ENCODE assay signal across 16 cellular contexts in the genomic region with DNA sequence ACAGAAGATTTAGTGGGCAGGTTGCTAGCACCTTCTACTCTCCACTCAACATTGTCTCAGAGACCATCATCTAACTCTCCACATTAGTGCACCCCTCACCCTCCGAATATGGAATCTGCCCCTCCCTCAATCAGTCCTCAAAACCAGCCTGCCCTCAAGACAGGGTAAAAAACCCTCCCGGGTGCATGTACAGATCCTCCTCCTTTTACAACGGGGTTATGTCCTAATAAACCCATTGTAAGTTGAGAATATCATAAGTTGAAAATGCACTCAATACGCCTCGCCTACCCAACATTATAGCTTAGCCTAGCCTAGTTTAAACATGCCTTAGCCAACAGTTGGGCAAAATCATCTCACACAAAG.
DNase-seq lines count a peak whose midpoint lies in the region; ATAC-seq, FAIRE-seq and TF ChIP-seq lines count a peak whose summit lies in the region.
"Had no signal": no experiment of that assay in that cellular context is flagged by ENCODE, and none has a peak within 500 bp of the region (broad histone marks: within the 10 kb centered on the region; RNA-seq: fewer than 3 reads in every experiment).

No MANE protein-coding gene starts in this region.

- H4K20me1 ChIP-seq in SK-N-SH (ENCODE audit: insufficient read depth), result no peaks in the 10 kb centered on the region
- H4K20me1 ChIP-seq in H1 (replicated peaks in 1 of 2; ENCODE audit: control insufficient read depth in 1 of 2, insufficient read depth in 2 of 2, low read length in 2 of 2), result peaks cover 0 to 4% of the 10 kb centered on the region in 2 experiments
- H4K20me1 ChIP-seq in smooth muscle cell (ENCODE audit: low read depth), result no peaks in the 10 kb centered on the region

- H3K9me3 ChIP-seq in SK-N-SH (no peaks in the 10 kb centered on the region), H1 (ENCODE audit: insufficient read depth in 2 of 2, low read depth in 1 of 2, low read length in 1 of 2) (peaks cover 12 to 14% of the 10 kb centered on the region in 2 experiments), lower lobe of right lung (no peaks in the 10 kb centered on the region), smooth muscle cell (replicated peaks; ENCODE audit: low read depth) (no peaks in the 10 kb centered on the region), gastrocnemius medialis (no peaks in the 10 kb centered on the region), aorta (ENCODE audit: control insufficient read depth, low read length) (no peaks in the 10 kb centered on the region)

- H3K4me2 ChIP-seq in SK-N-SH (peak overlapping the region; percentile 73; the same call in 1 of the 2 replicates), H1 (ENCODE audit: insufficient read depth in 1 of 2, low read depth in 2 of 2, low read length in 2 of 2) (no peak overlapping the region), smooth muscle cell (peak overlapping the region; percentile 63)

- H3K79me2 ChIP-seq in SK-N-SH (ENCODE audit: insufficient read depth), result no peaks in the 10 kb centered on the region
- no peaks in the 10 kb centered on the region for H3K79me2 ChIP-seq in H1 (ENCODE audit: control insufficient read depth in 1 of 2, insufficient read depth in 2 of 2, low read length in 2 of 2)
- no peaks in the 10 kb centered on the region for H3K79me2 ChIP-seq in smooth muscle cell (ENCODE audit: low read depth)

- H3K56ac ChIP-seq in H1 (replicated peaks; ENCODE audit: insufficient read length, low read depth, low read length), result no peak overlapping the region

- H3K79me1 ChIP-seq in H1 (ENCODE audit: low read depth, low read length), result no peaks in the 10 kb centered on the region

- H2AFZ ChIP-seq in SK-N-SH (ENCODE audit: low read depth) (no peak overlapping the region), H1 (ENCODE audit: low read length) (no peak overlapping the region), smooth muscle cell (ENCODE audit: low read depth) (no peak overlapping the region)

- peak overlapping the region; percentile 18 for H2BK120ac ChIP-seq in H1 (replicated peaks; ENCODE audit: low read depth, low read length)

- TF ChIP-seq RAD21 in SK-N-SH (IDR thresholded peaks at IDR 0.05; ENCODE audit: low read length) (no peak), H1 (IDR thresholded peaks at IDR 0.05 in 1 of 2, conservative IDR thresholded peaks at IDR 0.05 in 1 of 2; ENCODE audit: low read depth in 2 of 2, low read length in 2 of 2) (no peak)

- no peak overlapping the region for H3K27ac Mint-ChIP-seq in chondrocyte (ENCODE audit: unreplicated experiment)

- H3K9me2 ChIP-seq in SK-N-SH, result no peaks in the 10 kb centered on the region

- no peak overlapping the region; the same call in 1 of the 2 replicates for H3K18ac ChIP-seq in H1 (ENCODE audit: extremely low read depth, low read length)

- peak overlapping the region; percentile 16; the same call in 1 of the 2 replicates for H2BK5ac ChIP-seq in H1 (ENCODE audit: low read depth, low read length)

- H2BK15ac ChIP-seq in H1 (ENCODE audit: low read length), result no peak overlapping the region

- CTCF ChIA-PET in SK-N-SH (lab: Yijun Ruan, JAX) (interaction anchor here (1.2 to 1.4 kb wide), 2 partner anchors 10 to 24 kb away, joined by 3 to 5 read pairs; no protein-coding TSS in a partner anchor), H1 (lab: Charles Lee; ENCODE audit: partially characterized antibody) (interaction anchor here (2.6 kb wide), 1 partner anchor 11 kb away, joined by 8 read pairs; no protein-coding TSS in a partner anchor)

- H3K4ac ChIP-seq in H1 (replicated peaks; ENCODE audit: insufficient read length, low read depth, low read length), result no peak overlapping the region

- WGBS in SK-N-SH (ENCODE audit: low lambda C conversion rate), result 91% methylated on average over 5 of the region's 5 CpGs
- WGBS in H1 (ENCODE audit: extremely low coverage in 1 of 2, insufficient coverage in 1 of 2, insufficient read length in 1 of 2, insufficient replicate concordance in 2 of 2, low coverage in 1 of 2, low lambda C conversion rate in 2 of 2, missing lambda C conversion rate in 1 of 2), 2 experiments, result 88% methylated on average over 5 of the region's 5 CpGs; no CpG with 5 or more reads in 1 of the 2 experiments
- WGBS in smooth muscle cell (ENCODE audit: low lambda C conversion rate), result 87% methylated on average over 5 of the region's 5 CpGs
- WGBS in aorta, 2 donors, result 98 to 99% methylated on average over 5 of the region's 5 CpGs

- H3K4me1 ChIP-seq in SK-N-SH (ENCODE audit: control insufficient read depth in 1 of 2, insufficient read depth in 2 of 2, low read depth in 1 of 2, low read length in 1 of 2) (peaks cover 2 to 33% of the 10 kb centered on the region in 2 experiments), H1 (replicated peaks in 1 of 4; ENCODE audit: control insufficient read depth in 3 of 4, insufficient read depth in 4 of 4, low read length in 3 of 4) (peaks cover 4 to 27% (median 24%) of the 10 kb centered on the region in 4 experiments; a peak in 6 of 7 replicates), lower lobe of right lung (peaks cover 16% of the 10 kb centered on the region), smooth muscle cell (ENCODE audit: low read depth) (peaks cover 64% of the 10 kb centered on the region), gastrocnemius medialis (no peaks in the 10 kb centered on the region), aorta (ENCODE audit: control insufficient read depth in 1 of 2, insufficient read depth in 2 of 2, low read length in 2 of 2) (peaks cover 3 to 4% of the 10 kb centered on the region in 2 donors)

- in situ Hi-C loops in gastrocnemius medialis (cut with MboI; ENCODE audit: low sequenced_read_pairs in 4 of 4), result no loop called here

- H3K9me3 Mint-ChIP-seq in chondrocyte (ENCODE audit: low read depth), result no peaks in the 10 kb centered on the region

- TF ChIP-seq POLR2A in H1 (IDR thresholded peaks at IDR 0.05; ENCODE audit: control extremely low read depth in 1 of 2, low read depth in 2 of 2, low read length in 2 of 2), result no peak
- TF ChIP-seq POLR2A in gastrocnemius medialis (IDR thresholded peaks at IDR 0.05), result no peak

- DNase-seq in SK-N-SH (no peak), H1 (ENCODE audit: low read depth in 1 of 2, low spot score in 2 of 2) (no peak), lower lobe of right lung (no peak), smooth muscle cell (lab: John Stamatoyannopoulos, UW; ENCODE audit: unreplicated experiment) (no peak), gastrocnemius medialis (no peak), chondrocyte (ENCODE audit: low spot score) (no peak), aorta (no peak)
- DNase-seq: 8988T; DND-41; KG1; NCI-H2227 treated with DMSO at 0.1 percent for 48 hours; NCI-H524 treated with DMSO at 0.1 percent for 48 hours; NK-92 treated with Interleukin-12 subunit alpha and Interleukin-12 subunit beta, amount 100 ng/mL, for 24 hours; OCI-M1 had no signal

- no peak overlapping the region for H3K4me3 Mint-ChIP-seq in chondrocyte (ENCODE audit: unreplicated experiment)

- no peak overlapping the region for H3K23ac ChIP-seq in H1 (ENCODE audit: insufficient read length)

- ATAC-seq in SK-N-SH treated with all-trans-retinoic acid at 6 μM for 48 hours (no peak), lower lobe of right lung (no peak), gastrocnemius medialis (no peak), aorta (ENCODE audit: low FRiP score) (no peak)

- H3K36me3 Mint-ChIP-seq in chondrocyte (ENCODE audit: low read depth), result no peaks in the 10 kb centered on the region

- H3K14ac ChIP-seq in H1 (ENCODE audit: insufficient read length), result no peak overlapping the region

- peak overlapping the region; percentile 95; the same call in 1 of the 2 replicates for H2BK20ac ChIP-seq in H1 (ENCODE audit: low read length)

- H4K5ac ChIP-seq in H1 (ENCODE audit: insufficient read length, low read depth, low read length), result no peak overlapping the region

- peaks cover 23% of the 10 kb centered on the region for H3K4me1 Mint-ChIP-seq in chondrocyte (ENCODE audit: low read depth)

- TF ChIP-seq EP300 in SK-N-SH (IDR thresholded peaks at IDR 0.05; ENCODE audit: borderline replicate concordance in 1 of 2, low read depth in 1 of 2, low read length in 1 of 2) (no peak), H1 (IDR thresholded peaks at IDR 0.05; ENCODE audit: borderline replicate concordance in 1 of 2, low read depth in 2 of 2, low read length in 2 of 2) (no peak)

- intact Hi-C loops in lower lobe of right lung (cut with DNase I) (no loop called here), gastrocnemius medialis (cut with DNase I; ENCODE audit: low total_unique reads) (no loop called here), aorta (cut with DNase I) (loop anchor here in 1 of 2 donors (5.0 kb wide), 2 partner anchors 147 to 272 kb away; a partner anchor contains a TSS)

- POLR2A ChIA-PET in SK-N-SH (lab: Yijun Ruan, JAX), result no interaction called here
- POLR2A ChIA-PET in H1 (lab: Charles Lee; ENCODE audit: partially characterized antibody), result no interaction called here

- TF ChIP-seq CTCF in SK-N-SH (IDR thresholded peaks at IDR 0.05) (no peak), H1 (IDR thresholded peaks at IDR 0.05; ENCODE audit: control extremely low read depth in 1 of 3, insufficient read depth in 1 of 3, low read depth in 1 of 3, low read length in 3 of 3) (no peak), lower lobe of right lung (IDR thresholded peaks at IDR 0.05) (no peak), smooth muscle cell (IDR thresholded peaks at IDR 0.05; ENCODE audit: borderline replicate concordance, insufficient read depth, poor library complexity, severe bottlenecking) (no peak), gastrocnemius medialis (IDR thresholded peaks at IDR 0.05 in 4 of 5, conservative IDR thresholded peaks at IDR 0.05 in 1 of 5) (no peak), chondrocyte (IDR thresholded peaks at IDR 0.05) (no peak)

- no peaks in the 10 kb centered on the region for H3K27me3 Mint-ChIP-seq in chondrocyte (ENCODE audit: low read depth)

- H4K8ac ChIP-seq in H1 (ENCODE audit: extremely low read depth, insufficient read depth, low read length), result no peak overlapping the region

- H3K27ac ChIP-seq in SK-N-SH (ENCODE audit: low read depth in 2 of 2, low read length in 1 of 2) (peak overlapping the region; percentile 80 to 94; a peak in 3 of 4 replicates), H1 (ENCODE audit: low read depth, low read length) (no peak overlapping the region), lower lobe of right lung (peak overlapping the region; percentile 8), smooth muscle cell (ENCODE audit: low read depth) (peak overlapping the region; percentile 91), gastrocnemius medialis (no peak overlapping the region), aorta (ENCODE audit: low read depth in 1 of 2, low read length in 2 of 2) (no peak overlapping the region)

- no peaks in the 10 kb centered on the region for H3K36me3 ChIP-seq in SK-N-SH (replicated peaks in 1 of 2; ENCODE audit: control insufficient read depth in 1 of 2, insufficient read depth in 2 of 2, low read length in 1 of 2)
- peaks cover 0 to 6% (median 0%) of the 10 kb centered on the region in 4 experiments; a peak in 2 of 8 replicates for H3K36me3 ChIP-seq in H1 (ENCODE audit: control insufficient read depth in 2 of 4, insufficient read depth in 4 of 4, low read length in 3 of 4)
- no peaks in the 10 kb centered on the region for H3K36me3 ChIP-seq in lower lobe of right lung
- H3K36me3 ChIP-seq in smooth muscle cell (ENCODE audit: low read depth), result no peaks in the 10 kb centered on the region
- H3K36me3 ChIP-seq in gastrocnemius medialis, result no peaks in the 10 kb centered on the region
- H3K36me3 ChIP-seq in aorta (ENCODE audit: control insufficient read depth in 1 of 2, insufficient read depth in 2 of 2, low read length in 1 of 2), result no peaks in the 10 kb centered on the region

- H3K23me2 ChIP-seq in H1 (ENCODE audit: low read depth, low read length), result peaks cover 5% of the 10 kb centered on the region; the same call in 1 of the 2 replicates

- no peak overlapping the region for H2AK5ac ChIP-seq in H1 (ENCODE audit: low read depth, low read length)

- no peak overlapping the region for H4K91ac ChIP-seq in H1 (replicated peaks; ENCODE audit: insufficient read length, low read length)

- no peak overlapping the region; the same call in 1 of the 2 replicates for H3K9ac ChIP-seq in SK-N-SH
- no peak overlapping the region for H3K9ac ChIP-seq in H1 (replicated peaks in 1 of 4; ENCODE audit: extremely low read depth in 1 of 4, low read depth in 3 of 4, low read length in 3 of 4)
- H3K9ac ChIP-seq in smooth muscle cell (ENCODE audit: low read depth), result peak overlapping the region; percentile 42

- H2BK12ac ChIP-seq in H1 (ENCODE audit: low read depth, low read length), result peak overlapping the region; percentile 82; the same call in 1 of the 2 replicates

- H3K4me3 ChIP-seq in SK-N-SH (ENCODE audit: low read depth in 2 of 2, low read length in 1 of 2) (no peak overlapping the region), H1 (ENCODE audit: extremely low read depth in 1 of 4, insufficient read depth in 2 of 4, low read depth in 3 of 4, low read length in 4 of 4) (no peak overlapping the region), lower lobe of right lung (no peak overlapping the region), smooth muscle cell (no peak overlapping the region), gastrocnemius medialis (no peak overlapping the region), aorta (ENCODE audit: low read length in 2 of 2) (no peak overlapping the region)

- H3K27me3 ChIP-seq in SK-N-SH (ENCODE audit: insufficient read depth) (no peaks in the 10 kb centered on the region), H1 (replicated peaks in 1 of 4; ENCODE audit: control insufficient read depth in 3 of 4, extremely low read depth in 1 of 4, insufficient read depth in 3 of 4, low read length in 3 of 4) (no peaks in the 10 kb centered on the region), lower lobe of right lung (ENCODE audit: low read depth) (no peaks in the 10 kb centered on the region), smooth muscle cell (ENCODE audit: low read depth) (no peaks in the 10 kb centered on the region), gastrocnemius medialis (no peaks in the 10 kb centered on the region), aorta (ENCODE audit: control insufficient read depth in 1 of 2, insufficient read depth in 2 of 2, low read length in 1 of 2) (no peaks in the 10 kb centered on the region)

- peaks cover 45% of the 10 kb centered on the region for H3F3A ChIP-seq in SK-N-SH (replicated peaks; ENCODE audit: insufficient read depth)
- peaks cover 26% of the 10 kb centered on the region for H3F3A ChIP-seq in smooth muscle cell (ENCODE audit: low read depth)

- FAIRE-seq in H1 (lab: Jason Lieb, UNC), result no peak
- FAIRE-seq: G401.6 had no signal

Comparison
In these comparisons a context has a peak if more than half of its experiments do, and no peak if none do; other contexts are left out.
1. H3K27ac ChIP-seq: peak in SK-N-SH (2 of 2), lower lobe of right lung (single experiment) and smooth muscle cell (single experiment); none in H1 (single experiment), gastrocnemius medialis (0 of 4) and aorta (0 of 2).
2. H3K4me2 ChIP-seq: peak in SK-N-SH (single experiment) and smooth muscle cell (single experiment); none in H1 (0 of 2).